2 cellular contexts compared by ENCODE assay signal in the genomic region with DNA sequence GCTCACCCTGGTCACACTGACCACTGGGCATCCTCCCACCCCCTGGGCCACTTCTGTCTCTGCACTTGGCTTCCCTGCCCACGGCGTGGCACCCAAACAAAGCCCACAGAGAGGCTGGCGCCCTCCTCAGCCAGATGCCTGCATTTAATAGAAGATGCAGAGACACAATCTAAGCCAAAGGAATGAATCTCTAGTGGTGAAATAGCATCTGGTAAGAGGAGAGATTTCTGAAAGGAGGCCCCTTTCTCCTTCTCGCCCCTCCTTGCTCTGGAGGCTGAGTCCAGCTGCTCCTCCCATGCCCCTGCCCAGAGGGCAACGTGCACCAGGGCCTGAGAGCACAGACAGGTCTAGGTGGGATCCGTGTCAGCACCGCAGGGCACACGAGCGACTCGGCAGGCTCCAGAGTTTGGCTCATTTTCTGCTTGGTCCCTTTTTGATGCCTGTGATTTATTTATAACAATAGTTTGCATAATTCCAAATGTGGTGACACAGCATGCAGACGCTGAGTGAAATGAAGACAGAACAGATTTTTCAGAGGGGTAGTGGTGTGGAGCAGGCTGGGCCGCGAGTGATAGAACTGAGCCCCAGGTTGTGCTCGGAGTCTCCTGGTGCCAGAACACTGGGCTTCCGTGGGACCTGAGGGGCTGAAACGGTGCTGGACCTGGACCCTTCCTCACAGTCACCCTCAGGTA.
TF ChIP-seq lines count a peak whose summit lies in the region.

No MANE protein-coding gene starts in this region.

TF ChIP-seq in GM23338, 12 proteins besides CTCF, POLR2A, EP300 and RAD21:
- TF ChIP-seq, protein P1, sequence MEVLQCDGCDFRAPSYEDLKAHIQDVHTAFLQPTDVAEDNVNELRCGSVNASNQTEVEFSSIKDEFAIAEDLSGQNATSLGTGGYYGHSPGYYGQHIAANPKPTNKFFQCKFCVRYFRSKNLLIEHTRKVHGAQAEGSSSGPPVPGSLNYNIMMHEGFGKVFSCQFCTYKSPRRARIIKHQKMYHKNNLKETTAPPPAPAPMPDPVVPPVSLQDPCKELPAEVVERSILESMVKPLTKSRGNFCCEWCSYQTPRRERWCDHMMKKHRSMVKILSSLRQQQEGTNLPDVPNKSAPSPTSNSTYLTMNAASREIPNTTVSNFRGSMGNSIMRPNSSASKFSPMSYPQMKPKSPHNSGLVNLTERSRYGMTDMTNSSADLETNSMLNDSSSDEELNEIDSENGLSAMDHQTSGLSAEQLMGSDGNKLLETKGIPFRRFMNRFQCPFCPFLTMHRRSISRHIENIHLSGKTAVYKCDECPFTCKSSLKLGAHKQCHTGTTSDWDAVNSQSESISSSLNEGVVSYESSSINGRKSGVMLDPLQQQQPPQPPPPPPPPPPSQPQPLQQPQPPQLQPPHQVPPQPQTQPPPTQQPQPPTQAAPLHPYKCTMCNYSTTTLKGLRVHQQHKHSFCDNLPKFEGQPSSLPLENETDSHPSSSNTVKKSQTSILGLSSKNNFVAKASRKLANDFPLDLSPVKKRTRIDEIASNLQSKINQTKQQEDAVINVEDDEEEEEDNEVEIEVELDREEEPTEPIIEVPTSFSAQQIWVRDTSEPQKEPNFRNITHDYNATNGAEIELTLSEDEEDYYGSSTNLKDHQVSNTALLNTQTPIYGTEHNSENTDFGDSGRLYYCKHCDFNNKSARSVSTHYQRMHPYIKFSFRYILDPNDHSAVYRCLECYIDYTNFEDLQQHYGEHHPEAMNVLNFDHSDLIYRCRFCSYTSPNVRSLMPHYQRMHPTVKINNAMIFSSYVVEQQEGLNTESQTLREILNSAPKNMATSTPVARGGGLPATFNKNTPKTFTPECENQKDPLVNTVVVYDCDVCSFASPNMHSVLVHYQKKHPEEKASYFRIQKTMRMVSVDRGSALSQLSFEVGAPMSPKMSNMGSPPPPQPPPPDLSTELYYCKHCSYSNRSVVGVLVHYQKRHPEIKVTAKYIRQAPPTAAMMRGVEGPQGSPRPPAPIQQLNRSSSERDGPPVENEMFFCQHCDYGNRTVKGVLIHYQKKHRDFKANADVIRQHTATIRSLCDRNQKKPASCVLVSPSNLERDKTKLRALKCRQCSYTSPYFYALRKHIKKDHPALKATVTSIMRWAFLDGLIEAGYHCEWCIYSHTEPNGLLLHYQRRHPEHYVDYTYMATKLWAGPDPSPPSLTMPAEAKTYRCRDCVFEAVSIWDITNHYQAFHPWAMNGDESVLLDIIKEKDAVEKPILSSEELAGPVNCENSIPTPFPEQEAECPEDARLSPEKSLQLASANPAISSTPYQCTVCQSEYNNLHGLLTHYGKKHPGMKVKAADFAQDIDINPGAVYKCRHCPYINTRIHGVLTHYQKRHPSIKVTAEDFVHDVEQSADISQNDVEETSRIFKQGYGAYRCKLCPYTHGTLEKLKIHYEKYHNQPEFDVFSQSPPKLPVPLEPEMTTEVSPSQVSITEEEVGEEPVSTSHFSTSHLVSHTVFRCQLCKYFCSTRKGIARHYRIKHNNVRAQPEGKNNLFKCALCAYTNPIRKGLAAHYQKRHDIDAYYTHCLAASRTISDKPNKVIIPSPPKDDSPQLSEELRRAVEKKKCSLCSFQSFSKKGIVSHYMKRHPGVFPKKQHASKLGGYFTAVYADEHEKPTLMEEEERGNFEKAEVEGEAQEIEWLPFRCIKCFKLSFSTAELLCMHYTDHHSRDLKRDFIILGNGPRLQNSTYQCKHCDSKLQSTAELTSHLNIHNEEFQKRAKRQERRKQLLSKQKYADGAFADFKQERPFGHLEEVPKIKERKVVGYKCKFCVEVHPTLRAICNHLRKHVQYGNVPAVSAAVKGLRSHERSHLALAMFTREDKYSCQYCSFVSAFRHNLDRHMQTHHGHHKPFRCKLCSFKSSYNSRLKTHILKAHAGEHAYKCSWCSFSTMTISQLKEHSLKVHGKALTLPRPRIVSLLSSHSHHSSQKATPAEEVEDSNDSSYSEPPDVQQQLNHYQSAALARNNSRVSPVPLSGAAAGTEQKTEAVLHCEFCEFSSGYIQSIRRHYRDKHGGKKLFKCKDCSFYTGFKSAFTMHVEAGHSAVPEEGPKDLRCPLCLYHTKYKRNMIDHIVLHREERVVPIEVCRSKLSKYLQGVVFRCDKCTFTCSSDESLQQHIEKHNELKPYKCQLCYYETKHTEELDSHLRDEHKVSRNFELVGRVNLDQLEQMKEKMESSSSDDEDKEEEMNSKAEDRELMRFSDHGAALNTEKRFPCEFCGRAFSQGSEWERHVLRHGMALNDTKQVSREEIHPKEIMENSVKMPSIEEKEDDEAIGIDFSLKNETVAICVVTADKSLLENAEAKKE (CRISPR knock-in tag; IDR thresholded peaks at IDR 0.05) = no peak
- TF ChIP-seq CREB1 (CRISPR knock-in tag; IDR thresholded peaks at IDR 0.05; ENCODE audit: low read depth) (no peak), POLR2AphosphoS5 (IDR thresholded peaks at IDR 0.05; ENCODE audit: low read depth) (no peak)
- TF ChIP-seq, protein P2, sequence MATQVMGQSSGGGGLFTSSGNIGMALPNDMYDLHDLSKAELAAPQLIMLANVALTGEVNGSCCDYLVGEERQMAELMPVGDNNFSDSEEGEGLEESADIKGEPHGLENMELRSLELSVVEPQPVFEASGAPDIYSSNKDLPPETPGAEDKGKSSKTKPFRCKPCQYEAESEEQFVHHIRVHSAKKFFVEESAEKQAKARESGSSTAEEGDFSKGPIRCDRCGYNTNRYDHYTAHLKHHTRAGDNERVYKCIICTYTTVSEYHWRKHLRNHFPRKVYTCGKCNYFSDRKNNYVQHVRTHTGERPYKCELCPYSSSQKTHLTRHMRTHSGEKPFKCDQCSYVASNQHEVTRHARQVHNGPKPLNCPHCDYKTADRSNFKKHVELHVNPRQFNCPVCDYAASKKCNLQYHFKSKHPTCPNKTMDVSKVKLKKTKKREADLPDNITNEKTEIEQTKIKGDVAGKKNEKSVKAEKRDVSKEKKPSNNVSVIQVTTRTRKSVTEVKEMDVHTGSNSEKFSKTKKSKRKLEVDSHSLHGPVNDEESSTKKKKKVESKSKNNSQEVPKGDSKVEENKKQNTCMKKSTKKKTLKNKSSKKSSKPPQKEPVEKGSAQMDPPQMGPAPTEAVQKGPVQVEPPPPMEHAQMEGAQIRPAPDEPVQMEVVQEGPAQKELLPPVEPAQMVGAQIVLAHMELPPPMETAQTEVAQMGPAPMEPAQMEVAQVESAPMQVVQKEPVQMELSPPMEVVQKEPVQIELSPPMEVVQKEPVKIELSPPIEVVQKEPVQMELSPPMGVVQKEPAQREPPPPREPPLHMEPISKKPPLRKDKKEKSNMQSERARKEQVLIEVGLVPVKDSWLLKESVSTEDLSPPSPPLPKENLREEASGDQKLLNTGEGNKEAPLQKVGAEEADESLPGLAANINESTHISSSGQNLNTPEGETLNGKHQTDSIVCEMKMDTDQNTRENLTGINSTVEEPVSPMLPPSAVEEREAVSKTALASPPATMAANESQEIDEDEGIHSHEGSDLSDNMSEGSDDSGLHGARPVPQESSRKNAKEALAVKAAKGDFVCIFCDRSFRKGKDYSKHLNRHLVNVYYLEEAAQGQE (IDR thresholded peaks at IDR 0.05; ENCODE audit: unreplicated experiment) = no peak

TF ChIP-seq in GM12878, 131 proteins besides CTCF, POLR2A, EP300 and RAD21 (continued from another document):
- TF ChIP-seq SIN3A (IDR thresholded peaks at IDR 0.05; ENCODE audit: low read depth, low read length) (no peak), NBN (IDR thresholded peaks at IDR 0.05) (no peak), RUNX3 (IDR thresholded peaks at IDR 0.05; ENCODE audit: low read length) (peak; percentile 56), POU2F2 (IDR thresholded peaks at IDR 0.05; ENCODE audit: borderline replicate concordance, low read depth, low read length) (peak; percentile 61; the same call in 1 of the 3 replicates)
- TF ChIP-seq, protein P3, sequence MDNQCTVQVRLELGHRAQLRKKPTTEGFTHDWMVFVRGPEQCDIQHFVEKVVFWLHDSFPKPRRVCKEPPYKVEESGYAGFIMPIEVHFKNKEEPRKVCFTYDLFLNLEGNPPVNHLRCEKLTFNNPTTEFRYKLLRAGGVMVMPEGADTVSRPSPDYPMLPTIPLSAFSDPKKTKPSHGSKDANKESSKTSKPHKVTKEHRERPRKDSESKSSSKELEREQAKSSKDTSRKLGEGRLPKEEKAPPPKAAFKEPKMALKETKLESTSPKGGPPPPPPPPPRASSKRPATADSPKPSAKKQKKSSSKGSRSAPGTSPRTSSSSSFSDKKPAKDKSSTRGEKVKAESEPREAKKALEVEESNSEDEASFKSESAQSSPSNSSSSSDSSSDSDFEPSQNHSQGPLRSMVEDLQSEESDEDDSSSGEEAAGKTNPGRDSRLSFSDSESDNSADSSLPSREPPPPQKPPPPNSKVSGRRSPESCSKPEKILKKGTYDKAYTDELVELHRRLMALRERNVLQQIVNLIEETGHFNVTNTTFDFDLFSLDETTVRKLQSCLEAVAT (IDR thresholded peaks at IDR 0.05) = no peak
